Comparison of ENCODE assay signal across 14 cellular contexts in the genomic region with DNA sequence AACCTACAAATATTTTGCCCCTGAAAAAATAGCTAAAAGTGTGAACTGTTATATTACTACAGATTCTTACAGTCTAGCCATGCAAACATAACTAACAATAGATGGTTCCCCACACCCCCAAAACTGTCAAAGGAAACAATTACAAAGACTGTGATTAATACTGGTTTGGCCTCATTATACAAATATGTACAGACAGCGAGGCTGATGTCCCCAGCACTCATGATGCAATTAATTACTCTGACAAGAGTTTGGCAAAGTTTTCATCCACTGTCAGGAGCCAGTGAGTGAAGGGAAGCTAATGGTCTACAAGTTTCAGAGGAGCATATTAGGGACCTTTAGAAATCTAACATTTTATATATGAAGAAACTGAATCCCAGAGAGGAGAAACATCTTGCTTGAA.
DNase-seq lines count a peak whose midpoint lies in the region; ATAC-seq and TF ChIP-seq lines count a peak whose summit lies in the region.
"Had no signal": no experiment of that assay in that cellular context is flagged by ENCODE, and none has a peak within 500 bp of the region (broad histone marks: within the 10 kb centered on the region; RNA-seq: fewer than 3 reads in every experiment).

No MANE protein-coding gene starts in this region.

- intact Hi-C loops in left lung (cut with DNase I), result no loop called here

- H3K9me3 ChIP-seq in left lung, result no peaks in the 10 kb centered on the region

- ATAC-seq in left lung, result peak; percentile 36
- ATAC-seq in GM19023 (IDR thresholded peaks at IDR 0.05; ENCODE audit: unreplicated experiment), result no peak
- ATAC-seq in HG03139 (IDR thresholded peaks at IDR 0.05; ENCODE audit: unreplicated experiment), result no peak

- DNase-seq in COR-L47 (lab: John Stamatoyannopoulos, UW) (peak; percentile 57), NCI-H1105 treated with DMSO at 0.1 percent for 48 hours (lab: John Stamatoyannopoulos, UW) (peak; percentile 34), dermis microvascular lymphatic vessel endothelial cell (ENCODE audit: low read depth in 2 of 2) (peak; percentile 73 to 87), left lung (no peak)
- no peak for DNase-seq in activated effector memory CD4-positive, alpha-beta T cell treated with anti-CD3 and anti-CD28 coated beads, Interleukin-2, amount 50 U/mL, for 16 hours
- DNase-seq in activated naive CD8-positive, alpha-beta T cell treated with anti-CD3 and anti-CD28 coated beads for 36 hours, result no peak
- DNase-seq: activated CD4-positive, CD25-positive, alpha-beta regulatory T cell treated with anti-CD3 and anti-CD28 coated beads, Interleukin-2, amount 50 U/mL, for 72 hours; AML-193; erythroblast; stimulated activated naive CD4-positive, alpha-beta T cell had no signal

- H3K4me1 Mint-ChIP-seq in activated naive CD8-positive, alpha-beta T cell treated with anti-CD3 and anti-CD28 coated beads for 36 hours, result peaks cover 6% of the 10 kb centered on the region

- peak overlapping the region; percentile 1 to 24 for H3K27ac ChIP-seq in left lung
- H3K27ac ChIP-seq: HL-60 had no signal

- H3K27me3 ChIP-seq in left lung, result no peaks in the 10 kb centered on the region

- H3K27me3 Mint-ChIP-seq in activated naive CD8-positive, alpha-beta T cell treated with anti-CD3 and anti-CD28 coated beads for 36 hours, result no peaks in the 10 kb centered on the region

- no peak for TF ChIP-seq CTCF in left lung (IDR thresholded peaks at IDR 0.05)

- no peak overlapping the region for H3K4me3 Mint-ChIP-seq in activated naive CD8-positive, alpha-beta T cell treated with anti-CD3 and anti-CD28 coated beads for 36 hours
- H3K4me3 Mint-ChIP-seq: activated T-helper 1 cell treated with anti-CD3 and anti-CD28 coated beads, Interleukin-12 subunit alpha, Interleukin-12 subunit beta, Interleukin-2, Interleukin-4 antibody, amounts not matched to agents 30 ng/mL and 10 ng/mL and 1 ng/mL, durations not matched to agents 14 hours and 24 hours and 36 hours had no signal

- no peaks in the 10 kb centered on the region for H3K9me3 Mint-ChIP-seq in activated naive CD8-positive, alpha-beta T cell treated with anti-CD3 and anti-CD28 coated beads for 36 hours
- H3K9me3 Mint-ChIP-seq: activated T-helper 1 cell treated with anti-CD3 and anti-CD28 coated beads, Interleukin-12 subunit alpha, Interleukin-12 subunit beta, Interleukin-2, Interleukin-4 antibody, amounts not matched to agents 30 ng/mL and 10 ng/mL and 1 ng/mL, durations not matched to agents 14 hours and 24 hours and 36 hours had no signal

- H3K27ac Mint-ChIP-seq in activated naive CD8-positive, alpha-beta T cell treated with anti-CD3 and anti-CD28 coated beads for 36 hours, result no peak overlapping the region
- H3K27ac Mint-ChIP-seq: activated T-helper 1 cell treated with anti-CD3 and anti-CD28 coated beads, Interleukin-12 subunit alpha, Interleukin-12 subunit beta, Interleukin-2, Interleukin-4 antibody, amounts not matched to agents 30 ng/mL and 10 ng/mL and 1 ng/mL, durations not matched to agents 14 hours and 24 hours and 36 hours had no signal

- peaks cover 0 to 49% of the 10 kb centered on the region in 2 donors for H3K36me3 ChIP-seq in left lung

- peaks cover 26 to 48% of the 10 kb centered on the region in 2 donors for H3K4me1 ChIP-seq in left lung

- H3K4me3 ChIP-seq in left lung, result no peak overlapping the region

- H3K36me3 Mint-ChIP-seq in activated naive CD8-positive, alpha-beta T cell treated with anti-CD3 and anti-CD28 coated beads for 36 hours, result peaks cover 10% of the 10 kb centered on the region

Comparison
In these comparisons a context has a peak if more than half of its experiments do, and no peak if none do; other contexts are left out.
1. DNase-seq: peak in COR-L47 (single experiment), NCI-H1105 treated with DMSO at 0.1 percent for 48 hours (single experiment) and dermis microvascular lymphatic vessel endothelial cell (2 of 2); none in left lung (0 of 2), activated effector memory CD4-positive, alpha-beta T cell treated with anti-CD3 and anti-CD28 coated beads, Interleukin-2, amount 50 U/mL, for 16 hours (single experiment) and activated naive CD8-positive, alpha-beta T cell treated with anti-CD3 and anti-CD28 coated beads for 36 hours (single experiment).